ENCODE assay signal across 25 cellular contexts in genomic region chr20:9353916-9354276, GRCh38.
A peak's percentile ranks its signal among the peaks of the same experiment; 100 is the strongest.
DNase-seq lines count a peak whose midpoint lies in the region; ATAC-seq and TF ChIP-seq lines count a peak whose summit lies in the region.
"Had no signal": no experiment of that assay in that cellular context is flagged by ENCODE, and none has a peak within 500 bp of the region (broad histone marks: within the 10 kb centered on the region; RNA-seq: fewer than 3 reads in every experiment).

No MANE protein-coding gene starts in this region.

- H3K4me3 ChIP-seq in DND-41 (ENCODE audit: low read depth in 1 of 2, low read length in 2 of 2) (no peak overlapping the region), fibroblast of pulmonary artery (replicated peaks; ENCODE audit: low read depth, low read length) (no peak overlapping the region), left lung (no peak overlapping the region)
- H3K4me3 ChIP-seq: body of pancreas, thyroid gland had no signal

- H3K79me2 ChIP-seq in DND-41 (ENCODE audit: insufficient read depth, low read length), result no peaks in the 10 kb centered on the region

- no peak overlapping the region for H3K9ac ChIP-seq in DND-41 (ENCODE audit: low read depth, low read length)
- H3K9ac ChIP-seq: KMS-11, SK-N-SH had no signal

- H4K20me1 ChIP-seq in DND-41 (ENCODE audit: insufficient read depth, low read length), result no peaks in the 10 kb centered on the region

- H3K4me2 ChIP-seq in DND-41 (ENCODE audit: insufficient read depth, low read length), result no peak overlapping the region
- H3K4me2 ChIP-seq: KMS-11, SK-N-SH had no signal

- H3K4me1 ChIP-seq in DND-41 (ENCODE audit: insufficient read depth, low read length) (peaks cover 31% of the 10 kb centered on the region), left lung (peaks cover 0 to 7% of the 10 kb centered on the region in 2 donors)
- H3K4me1 ChIP-seq: body of pancreas had no signal

- H3K27me3 ChIP-seq in DND-41 (ENCODE audit: insufficient read depth, low read length, poor library complexity) (no peaks in the 10 kb centered on the region), left lung (no peaks in the 10 kb centered on the region)
- H3K27me3 ChIP-seq: body of pancreas, thyroid gland had no signal

- intact Hi-C loops in left lung (cut with DNase I), result loop anchor here in 1 of 2 donors (10.0 kb wide), 1 partner anchor 559 kb away; no protein-coding TSS in a partner anchor

- TF ChIP-seq CTCF in DND-41 (IDR thresholded peaks at IDR 0.05; ENCODE audit: borderline replicate concordance, extremely low read depth, low read length, poor library complexity, severe bottlenecking), result no peak
- TF ChIP-seq CTCF in fibroblast of pulmonary artery (IDR thresholded peaks at IDR 0.05; ENCODE audit: low read length, missing control alignments), result no peak
- TF ChIP-seq CTCF in left lung (IDR thresholded peaks at IDR 0.05), result no peak

- H2AFZ ChIP-seq in DND-41 (ENCODE audit: low read depth, low read length), result no peak overlapping the region

- H3K27ac ChIP-seq in DND-41 (ENCODE audit: low read length) (peak overlapping the region; percentile 30; the same call in 1 of the 2 replicates), left lung (no peak overlapping the region)
- H3K27ac ChIP-seq: body of pancreas, KMS-11, thyroid gland had no signal

- DNase-seq in DND-41 (no peak), RPMI7951 (ENCODE audit: low read depth) (peak; percentile 29), fibroblast of pulmonary artery (ENCODE audit: low read depth) (peak; percentile 72), left lung (no peak), Ammon's horn (ENCODE audit: low spot score) (no peak), NCI-H82 (lab: John Stamatoyannopoulos, UW) (no peak), inferior parietal cortex (ENCODE audit: extremely low spot score) (no peak)
- DNase-seq in stimulated activated naive CD4-positive, alpha-beta T cell (lab: John Stamatoyannopoulos, UW), result no peak
- DNase-seq: activated CD4-positive, alpha-beta T cell treated with anti-CD3 and anti-CD28 coated beads, Interleukin-2, amount 50 U/mL, for 1 hour; activated naive CD8-positive, alpha-beta T cell treated with anti-CD3 and anti-CD28 coated beads, Interleukin-2, amount 10 ng/mL, durations not matched to agents 7 days and 5 days; body of pancreas; CD8-positive, alpha-beta memory T cell; DMS153; foreskin melanocyte; GF-D8; naive B cell; NCI-H1930; NK-92 treated with Interleukin-12 subunit alpha and Interleukin-12 subunit beta, amount 100 ng/mL, for 24 hours; SK-N-SH; stimulated activated CD4-positive, alpha-beta T cell treated with anti-CD3 and anti-CD28 coated beads, Interleukin-4, amount 100 ng/mL, for 24 hours; stimulated activated naive CD8-positive, alpha-beta T cell treated with anti-CD3 and anti-CD28 coated beads, Interleukin-15, Interleukin-2, amounts not matched to agents 100 U/mL and 50 U/mL, for 24 hours; T-helper 2 cell had no signal

- no peaks in the 10 kb centered on the region for H3K9me3 ChIP-seq in DND-41 (ENCODE audit: insufficient read depth, low read length, severe bottlenecking)
- H3K9me3 ChIP-seq in left lung, result no peaks in the 10 kb centered on the region
- H3K9me3 ChIP-seq: body of pancreas, SK-N-SH, thyroid gland had no signal

- H3K36me3 ChIP-seq in DND-41 (ENCODE audit: insufficient read depth, low read length) (no peaks in the 10 kb centered on the region), left lung (no peaks in the 10 kb centered on the region)
- H3K36me3 ChIP-seq: thyroid gland had no signal

- ATAC-seq in DND-41 (ENCODE audit: insufficient read depth, low read depth), result no peak
- peak; percentile 36 for ATAC-seq in left lung
- ATAC-seq: body of pancreas; Panc1; stimulated activated naive CD8-positive, alpha-beta T cell treated with anti-CD3 and anti-CD28 coated beads, Interleukin-15, Interleukin-2, amounts not matched to agents 100 U/mL and 50 U/mL, for 24 hours had no signal

Comparison
In these comparisons a context has a peak if more than half of its experiments do, and no peak if none do; other contexts are left out.
1. DNase-seq: peak in RPMI7951 (single experiment) and fibroblast of pulmonary artery (single experiment); none in DND-41 (single experiment), left lung (0 of 2), Ammon's horn (single experiment), NCI-H82 (single experiment), inferior parietal cortex (single experiment) and stimulated activated naive CD4-positive, alpha-beta T cell (0 of 6).